In the genomic region with DNA sequence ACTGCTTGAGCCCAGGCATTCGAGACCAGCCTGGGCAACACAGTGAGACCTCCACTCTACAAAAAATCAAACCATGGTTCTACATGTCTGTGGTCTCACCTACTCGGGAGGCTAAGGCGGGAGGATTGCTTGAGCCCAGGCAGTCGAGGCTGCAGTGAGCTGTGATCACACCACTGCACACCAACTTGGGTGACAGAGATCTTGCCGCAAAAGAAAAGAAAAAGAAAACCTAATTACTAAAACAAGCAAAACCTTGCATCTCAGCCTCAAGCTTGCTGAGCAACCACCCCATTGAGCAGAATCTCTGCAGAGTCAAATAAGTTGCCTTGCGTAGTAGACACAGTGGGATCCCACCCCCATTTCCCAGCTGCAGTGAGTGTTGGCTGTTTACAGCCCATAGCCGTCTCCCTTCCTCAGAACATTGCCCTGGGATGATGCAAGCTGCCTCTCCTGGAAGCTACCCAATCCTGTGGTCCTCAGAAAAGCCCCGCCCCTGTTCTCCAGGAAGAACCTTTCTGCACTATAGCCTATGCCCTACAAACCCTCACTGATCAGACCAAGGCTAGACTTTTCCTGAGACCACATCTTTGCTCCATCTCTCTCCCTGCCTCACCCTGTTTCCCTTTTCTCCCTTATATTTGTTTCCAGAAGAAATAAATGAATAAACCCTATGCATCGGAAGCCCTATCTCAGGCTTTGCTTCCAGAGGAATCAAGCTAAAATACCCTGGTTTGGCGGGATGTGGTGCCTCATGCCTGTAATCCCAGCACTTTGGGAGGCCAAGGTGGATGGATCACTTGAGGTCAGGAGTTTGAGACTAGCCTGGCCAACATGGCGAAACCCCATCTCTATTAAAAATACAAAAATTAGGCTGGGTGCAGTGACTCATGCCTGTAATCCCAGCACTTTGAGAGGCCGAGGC, we compare ENCODE assay signal across 11 cellular contexts. TPM values are rescaled to one million over a fixed set of nuclear protein-coding genes. Genes with fewer than 3 reads are reported as not detected.
DNase-seq lines count a peak whose midpoint lies in the region; ATAC-seq, FAIRE-seq and TF ChIP-seq lines count a peak whose summit lies in the region.
"Had no signal": no experiment of that assay in that cellular context is flagged by ENCODE, and none has a peak within 500 bp of the region (broad histone marks: within the 10 kb centered on the region; RNA-seq: fewer than 3 reads in every experiment).

No MANE protein-coding gene starts in this region.

- CTCF ChIA-PET in HepG2 (lab: Yijun Ruan, JAX; ENCODE audit: low intra/inter-chr PET ratio, low total read pairs) = no interaction called here

- H3K9me3 Mint-ChIP-seq in activated T-cell treated with anti-CD3 and anti-CD28 coated beads, Interleukin-2, amount 50 U/mL, for 72 hours = no peaks in the 10 kb centered on the region

- ATAC-seq in HepG2 (peak; percentile 84), GM19328 (IDR thresholded peaks at IDR 0.05; ENCODE audit: unreplicated experiment) (no peak), HG03432 (IDR thresholded peaks at IDR 0.05; ENCODE audit: unreplicated experiment) (no peak)
- no peak for ATAC-seq in activated T-cell treated with anti-CD3 and anti-CD28 coated beads, Interleukin-2, amount 50 U/mL, for 72 hours (replicated peaks in 1 of 2)

- TF ChIP-seq EP300 in HepG2 (IDR thresholded peaks at IDR 0.05; ENCODE audit: low read depth in 2 of 2, low read length in 2 of 2) (no peak), HepG2 (CRISPR knock-in tag; IDR thresholded peaks at IDR 0.05; ENCODE audit: borderline replicate concordance) (no peak)

- intact Hi-C loops in HepG2 (cut with micrococcal nuclease; ENCODE audit: unreplicated experiment) = loop anchor here (2.0 to 5.0 kb wide), 2 partner anchors 51 to 87 kb away; a partner anchor contains a TSS

- no peak overlapping the region for H3K4me3 Mint-ChIP-seq in activated T-cell treated with anti-CD3 and anti-CD28 coated beads, Interleukin-2, amount 50 U/mL, for 72 hours

- peak; percentile 54 for FAIRE-seq in HepG2 (lab: Jason Lieb, UNC)

- POLR2A ChIA-PET in HepG2 (lab: Yijun Ruan, JAX) = interaction anchor here (0.8 kb wide), 1 partner anchor 172 kb away, joined by 3 read pairs; a partner anchor contains a TSS

- no TSS peak for BruUV-seq in HepG2 (replicated peaks; lab: Mats Ljungman, UMichigan)

- no peaks in the 10 kb centered on the region for H3K36me3 Mint-ChIP-seq in activated T-cell treated with anti-CD3 and anti-CD28 coated beads, Interleukin-2, amount 50 U/mL, for 72 hours (ENCODE audit: insufficient read depth in 2 of 2)

- TF ChIP-seq POLR2A in HepG2 (IDR thresholded peaks at IDR 0.05; ENCODE audit: insufficient read depth in 1 of 2, low read depth in 2 of 2, low read length in 2 of 2) = peak in 1 of 2 experiments; percentile 34; a peak in 1 of 4 replicates

- no peak overlapping the region for H3K9ac ChIP-seq in HepG2 (ENCODE audit: insufficient read depth, low read depth, low read length)

- H3K4me1 Mint-ChIP-seq in activated T-cell treated with anti-CD3 and anti-CD28 coated beads, Interleukin-2, amount 50 U/mL, for 72 hours (ENCODE audit: low read depth) = peaks cover 16% of the 10 kb centered on the region

- H3K4me3 ChIP-seq in WERI-Rb-1 (ENCODE audit: low read depth, low read length) (no peak overlapping the region), HepG2 (replicated peaks in 1 of 3; ENCODE audit: insufficient read depth in 1 of 3, low read depth in 2 of 3, low read length in 3 of 3) (0 out of 6 replicates have a peak overlapping the region, but pooled peaks of 1 of the 3 experiments have one; percentile 3)
- H3K4me3 ChIP-seq: lung, thyroid gland had no signal

- TF ChIP-seq CTCF in WERI-Rb-1 (IDR thresholded peaks at IDR 0.05; ENCODE audit: low read depth, low read length) (no peak), HepG2 (CRISPR knock-in tag; IDR thresholded peaks at IDR 0.05) (no peak)

- H3K27ac Mint-ChIP-seq in activated T-cell treated with anti-CD3 and anti-CD28 coated beads, Interleukin-2, amount 50 U/mL, for 72 hours = no peak overlapping the region

- H3K36me3 ChIP-seq in WERI-Rb-1 = no peaks in the 10 kb centered on the region
- H3K36me3 ChIP-seq in HepG2 (replicated peaks in 1 of 2; ENCODE audit: control insufficient read depth in 1 of 2, insufficient read depth in 2 of 2, low read length in 2 of 2) = no peaks in the 10 kb centered on the region
- H3K36me3 ChIP-seq: thyroid gland had no signal

- peaks cover 29% of the 10 kb centered on the region for H3K27me3 Mint-ChIP-seq in activated T-cell treated with anti-CD3 and anti-CD28 coated beads, Interleukin-2, amount 50 U/mL, for 72 hours (ENCODE audit: low read depth)

- H3K79me2 ChIP-seq in HepG2 (ENCODE audit: insufficient read depth, low read length) = no peaks in the 10 kb centered on the region

- peak overlapping the region; percentile 46 for H3K4me2 ChIP-seq in HepG2 (ENCODE audit: low read depth, low read length)

- no peak overlapping the region for H3K27ac ChIP-seq in WERI-Rb-1
- H3K27ac ChIP-seq in HepG2 (ENCODE audit: extremely low read length, insufficient read depth, low read length) = no peak overlapping the region
- H3K27ac ChIP-seq: thyroid gland had no signal

- H2AFZ ChIP-seq in HepG2 (ENCODE audit: low read length) = peak overlapping the region; percentile 52

- no peaks in the 10 kb centered on the region for H3K9me3 ChIP-seq in WERI-Rb-1 (ENCODE audit: severe bottlenecking)
- H3K9me3 ChIP-seq in HepG2 (ENCODE audit: low read length) = no peaks in the 10 kb centered on the region
- H3K9me3 ChIP-seq: thyroid gland had no signal

- 58% methylated on average over 12 of the region's 12 CpGs for WGBS in HepG2 (ENCODE audit: low lambda C conversion rate)

- H4K20me1 ChIP-seq in HepG2 (ENCODE audit: insufficient read depth, low read length) = no peaks in the 10 kb centered on the region

- H3K27me3 ChIP-seq in WERI-Rb-1 (ENCODE audit: insufficient read depth, low read depth, severe bottlenecking) (no peaks in the 10 kb centered on the region), HepG2 (ENCODE audit: control insufficient read depth in 1 of 2, insufficient read depth in 2 of 2, low read length in 2 of 2) (no peaks in the 10 kb centered on the region)
- H3K27me3 ChIP-seq: thyroid gland had no signal

- TF ChIP-seq RAD21 in HepG2 (CRISPR knock-in tag; IDR thresholded peaks at IDR 0.05) = no peak

- DNase-seq in Caki2 (ENCODE audit: low read depth) (peak; percentile 48), LHCN-M2 (ENCODE audit: low read depth) (peak; percentile 31), WERI-Rb-1 (peak; percentile 16), HepG2 (ENCODE audit: low spot score) (peak; percentile 51), NCI-H1105 treated with DMSO at 0.1 percent for 48 hours (lab: John Stamatoyannopoulos, UW) (no peak)
- no peak for DNase-seq in activated T-cell treated with anti-CD3 and anti-CD28 coated beads, Interleukin-2, amount 50 U/mL, for 72 hours
- DNase-seq: effector CD4-positive, alpha-beta T cell; thyroid gland had no signal

- peaks cover 33% of the 10 kb centered on the region for H3K4me1 ChIP-seq in HepG2 (ENCODE audit: insufficient read depth, low read length)
- H3K4me1 ChIP-seq: thyroid gland had no signal

- in situ Hi-C loops in Caki2 (cut with HindIII; ENCODE audit: low pct_unique_long_range_greater_than_20kb, low sequenced_read_pairs) = no loop called here
- in situ Hi-C loops in HepG2 (cut with HindIII; ENCODE audit: extremely low pct_ligation_motif_present, low pct_unique_long_range_greater_than_20kb) = no loop called here

RNA-seq across cellular contexts. Expression of a gene that starts 16.7 kb away (rescaled TPM):
- 0.12 and 0.14 TPM in 2 replicates for total RNA-seq in Caki2 (2014; rRNA removed; shearing (Covaris generic); ENCODE audit: low replicate concordance)
- total RNA-seq in LHCN-M2 (2014; rRNA removed) (not detected in 2 replicates), HepG2 (2016; rRNA removed; fragmentation: Illumina TruSeq; extraction: Trizol) (0.42 and 2.2 TPM in 2 replicates)
- polyA plus RNA-seq in LHCN-M2 (2012) = not detected
- total RNA-seq in HepG2 (2016; cell fraction: cytosol; rRNA removed; fragmentation: Illumina TruSeq; extraction: Trizol; ENCODE audit: low read depth) = 1.6 and 2.4 TPM in 2 replicates
- 0.76 and 2.3 TPM in 2 replicates for total RNA-seq in HepG2 (2016; cell fraction: insoluble cytoplasmic fraction; rRNA removed; fragmentation: Illumina TruSeq; extraction: Trizol)
- total RNA-seq in HepG2 (2016; cell fraction: membrane; rRNA removed; fragmentation: Illumina TruSeq; extraction: Trizol) = 0.93 and 1.2 TPM in 2 replicates
- total RNA-seq in HepG2 (2016; cell fraction: nucleus; rRNA removed; fragmentation: Illumina TruSeq; extraction: Trizol) = 3.3 and 6.0 TPM in 2 replicates
- 3.5 and 6.3 TPM in 2 replicates for polyA plus RNA-seq in HepG2 (2011; rRNA removed)
- polyA plus RNA-seq in HepG2 (2011; cell fraction: cytosol; rRNA removed) = 1.3 and 2.1 TPM in 2 replicates
- 30.6 and 30.9 TPM in 2 replicates for polyA plus RNA-seq in HepG2 (2011; cell fraction: nucleus; rRNA removed)
- polyA plus RNA-seq in HepG2 (2012) = 2.1 and 2.2 TPM in 2 replicates
- polyA plus RNA-seq in HepG2 (2016; cell fraction: cytosol; fragmentation: Illumina TruSeq; extraction: Trizol; ENCODE audit: low read depth) = 0.42 and 0.55 TPM in 2 replicates
- polyA plus RNA-seq in HepG2 (2016; cell fraction: insoluble cytoplasmic fraction; fragmentation: Illumina TruSeq; extraction: Trizol; ENCODE audit: low read depth) = 0.54 and 1.3 TPM in 2 replicates
- 0.70 and 1.0 TPM in 2 replicates for polyA plus RNA-seq in HepG2 (2016; cell fraction: membrane; fragmentation: Illumina TruSeq; extraction: Trizol; ENCODE audit: low read depth)
- polyA plus RNA-seq in HepG2 (2016; cell fraction: nucleus; fragmentation: Illumina TruSeq; extraction: Trizol; ENCODE audit: insufficient read depth, low read depth) = 8.8 and 10.0 TPM in 2 replicates
- 8.4 TPM in 1 of 2 replicates, not detected in the other for polyA minus RNA-seq in HepG2 (2011; rRNA and poly(A)+ RNA removed; ENCODE audit: low replicate concordance)
- not detected in 2 replicates for polyA minus RNA-seq in HepG2 (2011; cell fraction: cytosol; rRNA and poly(A)+ RNA removed)
- 6.6 and 7.6 TPM in 2 replicates for polyA minus RNA-seq in HepG2 (2011; cell fraction: nucleus; rRNA and poly(A)+ RNA removed)
- under 1 TPM in 1 of 2 donors, not detected in 1; 0.24 TPM for total RNA-seq in activated T-cell treated with anti-CD3 and anti-CD28 coated beads, Interleukin-2, amount 50 U/mL, for 72 hours
- total RNA-seq: thyroid gland had no signal

RNA-seq across cellular contexts. Expression of a gene that starts 25.1 kb away (rescaled TPM):
- not detected in 2 replicates for total RNA-seq in Caki2 (2014; rRNA removed; shearing (Covaris generic); ENCODE audit: low replicate concordance)
- total RNA-seq in LHCN-M2 (2014; rRNA removed) (not detected in 2 replicates), HepG2 (2016; rRNA removed; fragmentation: Illumina TruSeq; extraction: Trizol) (not detected in 2 replicates)
- polyA plus RNA-seq in LHCN-M2 (2012) = not detected
- not detected in 2 replicates for total RNA-seq in HepG2 (2016; cell fraction: cytosol; rRNA removed; fragmentation: Illumina TruSeq; extraction: Trizol; ENCODE audit: low read depth)
- not detected in 2 replicates for total RNA-seq in HepG2 (2016; cell fraction: insoluble cytoplasmic fraction; rRNA removed; fragmentation: Illumina TruSeq; extraction: Trizol)
- total RNA-seq in HepG2 (2016; cell fraction: membrane; rRNA removed; fragmentation: Illumina TruSeq; extraction: Trizol) = 0.07 and 0.09 TPM in 2 replicates
- total RNA-seq in HepG2 (2016; cell fraction: nucleus; rRNA removed; fragmentation: Illumina TruSeq; extraction: Trizol) = not detected in 2 replicates
- 0.03 TPM in 1 of 2 replicates, not detected in the other for polyA plus RNA-seq in HepG2 (2011; rRNA removed)
- polyA plus RNA-seq in HepG2 (2011; cell fraction: cytosol; rRNA removed) = not detected in 2 replicates
- not detected in 2 replicates for polyA plus RNA-seq in HepG2 (2011; cell fraction: nucleus; rRNA removed)
- polyA plus RNA-seq in HepG2 (2012) = 0.36 and 0.39 TPM in 2 replicates
- not detected in 2 replicates for polyA plus RNA-seq in HepG2 (2016; cell fraction: cytosol; fragmentation: Illumina TruSeq; extraction: Trizol; ENCODE audit: low read depth)
- polyA plus RNA-seq in HepG2 (2016; cell fraction: insoluble cytoplasmic fraction; fragmentation: Illumina TruSeq; extraction: Trizol; ENCODE audit: low read depth) = 0.10 and 0.15 TPM in 2 replicates
- not detected in 2 replicates for polyA plus RNA-seq in HepG2 (2016; cell fraction: membrane; fragmentation: Illumina TruSeq; extraction: Trizol; ENCODE audit: low read depth)
- polyA plus RNA-seq in HepG2 (2016; cell fraction: nucleus; fragmentation: Illumina TruSeq; extraction: Trizol; ENCODE audit: insufficient read depth, low read depth) = 0.19 TPM in 1 of 2 replicates, not detected in the other
- not detected in 2 replicates for polyA minus RNA-seq in HepG2 (2011; rRNA and poly(A)+ RNA removed; ENCODE audit: low replicate concordance)
- not detected in 2 replicates for polyA minus RNA-seq in HepG2 (2011; cell fraction: cytosol; rRNA and poly(A)+ RNA removed)
- polyA minus RNA-seq in HepG2 (2011; cell fraction: nucleus; rRNA and poly(A)+ RNA removed) = not detected in 2 replicates
- total RNA-seq in activated T-cell treated with anti-CD3 and anti-CD28 coated beads, Interleukin-2, amount 50 U/mL, for 72 hours = not detected
- total RNA-seq: thyroid gland had no signal

RNA-seq across cellular contexts. Expression of a gene that starts 51.1 kb away (rescaled TPM):
- 20.9 and 23.2 TPM in 2 replicates for total RNA-seq in Caki2 (2014; rRNA removed; shearing (Covaris generic); ENCODE audit: low replicate concordance)
- total RNA-seq in LHCN-M2 (2014; rRNA removed) (101 and 102 TPM in 2 replicates), HepG2 (2016; rRNA removed; fragmentation: Illumina TruSeq; extraction: Trizol) (76.3 and 97.4 TPM in 2 replicates)
- 68.0 TPM for polyA plus RNA-seq in LHCN-M2 (2012)
- total RNA-seq in HepG2 (2016; cell fraction: cytosol; rRNA removed; fragmentation: Illumina TruSeq; extraction: Trizol; ENCODE audit: low read depth) = 28.4 and 28.6 TPM in 2 replicates
- total RNA-seq in HepG2 (2016; cell fraction: insoluble cytoplasmic fraction; rRNA removed; fragmentation: Illumina TruSeq; extraction: Trizol) = 76.4 and 97.9 TPM in 2 replicates
- total RNA-seq in HepG2 (2016; cell fraction: membrane; rRNA removed; fragmentation: Illumina TruSeq; extraction: Trizol) = 53.8 and 55.3 TPM in 2 replicates
- 54.5 and 64.5 TPM in 2 replicates for total RNA-seq in HepG2 (2016; cell fraction: nucleus; rRNA removed; fragmentation: Illumina TruSeq; extraction: Trizol)
- 50.7 and 71.5 TPM in 2 replicates for polyA plus RNA-seq in HepG2 (2011; rRNA removed)
- polyA plus RNA-seq in HepG2 (2011; cell fraction: cytosol; rRNA removed) = 50.1 and 88.3 TPM in 2 replicates
- 85.1 and 122 TPM in 2 replicates for polyA plus RNA-seq in HepG2 (2011; cell fraction: nucleus; rRNA removed)
- polyA plus RNA-seq in HepG2 (2012) = 60.8 and 97.0 TPM in 2 replicates
- polyA plus RNA-seq in HepG2 (2016; cell fraction: cytosol; fragmentation: Illumina TruSeq; extraction: Trizol; ENCODE audit: low read depth) = 33.9 and 37.2 TPM in 2 replicates
- polyA plus RNA-seq in HepG2 (2016; cell fraction: insoluble cytoplasmic fraction; fragmentation: Illumina TruSeq; extraction: Trizol; ENCODE audit: low read depth) = 114 and 170 TPM in 2 replicates
- polyA plus RNA-seq in HepG2 (2016; cell fraction: membrane; fragmentation: Illumina TruSeq; extraction: Trizol; ENCODE audit: low read depth) = 49.5 and 62.0 TPM in 2 replicates
- polyA plus RNA-seq in HepG2 (2016; cell fraction: nucleus; fragmentation: Illumina TruSeq; extraction: Trizol; ENCODE audit: insufficient read depth, low read depth) = 151 and 164 TPM in 2 replicates
- 177 and 191 TPM in 2 replicates for polyA minus RNA-seq in HepG2 (2011; rRNA and poly(A)+ RNA removed; ENCODE audit: low replicate concordance)
- 65.7 and 78.2 TPM in 2 replicates for polyA minus RNA-seq in HepG2 (2011; cell fraction: cytosol; rRNA and poly(A)+ RNA removed)
- 41.4 and 66.2 TPM in 2 replicates for polyA minus RNA-seq in HepG2 (2011; cell fraction: nucleus; rRNA and poly(A)+ RNA removed)
- total RNA-seq in activated T-cell treated with anti-CD3 and anti-CD28 coated beads, Interleukin-2, amount 50 U/mL, for 72 hours = 100 to 1,000 TPM in 1 of 2 donors, 10 to 100 TPM in 1; 79.5 to 110 TPM

Comparison
In these comparisons a context has a peak if more than half of its experiments do, and no peak if none do; other contexts are left out.
1. DNase-seq: peak in Caki2 (single experiment), LHCN-M2 (single experiment), WERI-Rb-1 (single experiment) and HepG2 (single experiment); none in NCI-H1105 treated with DMSO at 0.1 percent for 48 hours (single experiment) and activated T-cell treated with anti-CD3 and anti-CD28 coated beads, Interleukin-2, amount 50 U/mL, for 72 hours (0 of 2).